ENCODE assay signal across 10 cellular contexts in the genomic region with DNA sequence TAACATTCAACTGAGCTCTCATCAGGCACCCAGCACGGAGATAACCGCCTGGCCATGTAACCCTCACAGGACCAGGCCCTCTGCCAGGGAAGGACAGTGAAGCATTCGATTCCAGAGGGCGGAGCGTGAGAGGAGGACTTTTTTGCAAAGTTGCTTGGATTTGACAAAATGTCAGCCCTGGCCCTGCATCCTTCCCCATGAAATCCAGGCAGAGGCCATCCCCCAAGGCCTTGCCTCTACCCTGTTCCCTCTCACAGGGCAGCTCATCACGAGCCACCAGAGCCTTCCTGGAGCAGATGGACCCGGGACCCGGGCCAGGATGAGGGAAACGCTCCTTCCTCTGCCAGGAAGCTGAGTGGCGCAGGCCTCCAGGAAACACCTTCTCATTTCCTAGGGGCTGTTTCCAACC. TPM values are rescaled to one million over a fixed set of nuclear protein-coding genes. Genes with fewer than 3 reads are reported as not detected.
DNase-seq lines count a peak whose midpoint lies in the region; ATAC-seq and TF ChIP-seq lines count a peak whose summit lies in the region.
"Had no signal": no experiment of that assay in that cellular context is flagged by ENCODE, and none has a peak within 500 bp of the region (broad histone marks: within the 10 kb centered on the region; RNA-seq: fewer than 3 reads in every experiment).

No MANE protein-coding gene starts in this region.

- TF ChIP-seq POLR2A in tibial nerve (IDR thresholded peaks at IDR 0.05), result no peak

- CTCF ChIA-PET in RWPE1 (lab: Yijun Ruan, JAX), result interaction anchor here (0.6 to 0.7 kb wide), 2 partner anchors 9 to 66 kb away, joined by 3 read pairs; no protein-coding TSS in a partner anchor

- no peaks in the 10 kb centered on the region for H3K27me3 ChIP-seq in tibial nerve

- WGBS in tibial nerve, 2 donors, result 37 to 51% methylated on average over 10 of the region's 10 CpGs

- no peak overlapping the region for H3K27ac Mint-ChIP-seq in endothelial cell (ENCODE audit: unreplicated experiment)

- no peaks in the 10 kb centered on the region for H3K27me3 Mint-ChIP-seq in endothelial cell (ENCODE audit: unreplicated experiment)
- H3K27me3 Mint-ChIP-seq: effector memory CD8-positive, alpha-beta T cell had no signal

- no peak overlapping the region for H3K4me3 Mint-ChIP-seq in endothelial cell (ENCODE audit: unreplicated experiment)
- H3K4me3 Mint-ChIP-seq: effector memory CD8-positive, alpha-beta T cell had no signal

- no peak for TF ChIP-seq EP300 in tibial nerve (IDR thresholded peaks at IDR 0.05)

- no peak for ATAC-seq in HG03025 (IDR thresholded peaks at IDR 0.05; ENCODE audit: low FRiP score, unreplicated experiment)
- ATAC-seq: effector memory CD8-positive, alpha-beta T cell had no signal

- H3K9me3 ChIP-seq in tibial nerve, result no peaks in the 10 kb centered on the region

- H3K4me1 Mint-ChIP-seq in endothelial cell (ENCODE audit: unreplicated experiment), result peaks cover 34% of the 10 kb centered on the region

- no peaks in the 10 kb centered on the region for H3K9me3 Mint-ChIP-seq in endothelial cell (ENCODE audit: unreplicated experiment)
- H3K9me3 Mint-ChIP-seq: effector memory CD8-positive, alpha-beta T cell had no signal

- DNase-seq in RWPE1 (ENCODE audit: low spot score) (no peak), endothelial cell (ENCODE audit: low spot score) (peak; percentile 34), lung microvascular endothelial cell (ENCODE audit: low read depth in 2 of 2) (peak; percentile 78 to 79), tibial nerve (ENCODE audit: low spot score in 2 of 2) (peak; percentile 35 to 43), NCI-H2081 (lab: John Stamatoyannopoulos, UW) (no peak), NCI-H2171 treated with DMSO at 0.1 percent for 48 hours (lab: John Stamatoyannopoulos, UW) (no peak), NCI-H146 treated with DMSO at 0.1 percent for 48 hours (lab: John Stamatoyannopoulos, UW; ENCODE audit: unreplicated experiment) (no peak)
- DNase-seq: effector memory CD8-positive, alpha-beta T cell; NCI-H1048 had no signal

- 0 out of 2 replicates have a peak overlapping the region, but pooled peaks have one; percentile 11 for H3K27ac ChIP-seq in RWPE1
- peak overlapping the region in 3 of 4 donors; percentile 1 to 74 (median 67) for H3K27ac ChIP-seq in tibial nerve

- POLR2A ChIA-PET in RWPE1 (lab: Yijun Ruan, JAX; ENCODE audit: low non-redundant PET), result no interaction called here

- peaks cover 21% of the 10 kb centered on the region for H3K36me3 Mint-ChIP-seq in endothelial cell (ENCODE audit: low read depth, unreplicated experiment)

- TF ChIP-seq CTCF in RWPE1 (conservative IDR thresholded peaks at IDR 0.05; ENCODE audit: low read depth) (no peak), endothelial cell (IDR thresholded peaks at IDR 0.05; ENCODE audit: unreplicated experiment) (no peak), tibial nerve (IDR thresholded peaks at IDR 0.05) (no peak)

- H3K36me3 ChIP-seq in tibial nerve, result peaks cover 0 to 13% (median 0%) of the 10 kb centered on the region in 3 donors

- H3K4me1 ChIP-seq in tibial nerve, result peaks cover 0 to 24% (median 5%) of the 10 kb centered on the region in 4 donors

- H3K4me3 ChIP-seq in tibial nerve, result no peak overlapping the region

RNA-seq across cellular contexts. Expression of gene CAMKK2, which starts 17.0 kb away (rescaled TPM):
- total RNA-seq in endothelial cell (ENCODE audit: unreplicated experiment) (44.5 TPM), lung microvascular endothelial cell (14.8 and 31.2 TPM in 2 replicates), tibial nerve (10 to 100 TPM; 31.0 to 39.9 (median 32.9) TPM)

Comparison
In these comparisons a context has a peak if more than half of its experiments do, and no peak if none do; other contexts are left out.
1. DNase-seq: peak in endothelial cell (single experiment), lung microvascular endothelial cell (2 of 2) and tibial nerve (2 of 2); none in RWPE1 (single experiment), NCI-H2081 (0 of 2), NCI-H2171 treated with DMSO at 0.1 percent for 48 hours (single experiment) and NCI-H146 treated with DMSO at 0.1 percent for 48 hours (single experiment).